In genomic region chr12:3289702-3290101, GRCh38 we compare ENCODE assay signal across 26 cellular contexts.
"Had no signal": no experiment of that assay in that cellular context is flagged by ENCODE, and none has a peak within 500 bp of the region (broad histone marks: within the 10 kb centered on the region; RNA-seq: fewer than 3 reads in every experiment).

No MANE protein-coding gene starts in this region.

- H3K27me3 Mint-ChIP-seq: activated naive CD8-positive, alpha-beta T cell treated with anti-CD3 and anti-CD28 coated beads, Interleukin-2, amount 10 ng/mL, durations not matched to agents 7 days and 5 days; activated T-cell treated with anti-CD3 and anti-CD28 coated beads, Interleukin-2, amount 50 U/mL, for 24 hours had no signal

- H3K36me3 ChIP-seq: breast epithelium, cardiac muscle cell, colonic mucosa had no signal

- H3K4me3 ChIP-seq: ascending aorta, breast epithelium, cardiac muscle cell, colonic mucosa had no signal

- H3K27ac Mint-ChIP-seq: activated CD4-positive, alpha-beta memory T cell treated with anti-CD3 and anti-CD28 coated beads, Interleukin-2, amount 10 ng/mL, durations not matched to agents 7 days and 5 days; activated CD4-positive, alpha-beta T cell treated with anti-CD3 and anti-CD28 coated beads, Interleukin-2, amount 10 ng/mL, durations not matched to agents 7 days and 5 days; activated naive CD4-positive, alpha-beta T cell treated with anti-CD3 and anti-CD28 coated beads, Interleukin-2, amount 10 ng/mL, durations not matched to agents 7 days and 5 days; activated naive CD4-positive, alpha-beta T cell treated with anti-CD3 and anti-CD28 coated beads, Interleukin-2, amount 50 U/mL, for 72 hours; activated naive CD8-positive, alpha-beta T cell treated with anti-CD3 and anti-CD28 coated beads, Interleukin-2, amount 10 ng/mL, durations not matched to agents 7 days and 5 days; activated T-cell treated with anti-CD3 and anti-CD28 coated beads, Interleukin-2, amount 50 U/mL, for 24 hours; activated T-cell treated with anti-CD3 and anti-CD28 coated beads, Interleukin-2, amount 50 U/mL, for 72 hours; WTC11 had no signal

- H3K4me3 Mint-ChIP-seq: activated CD4-positive, alpha-beta memory T cell treated with anti-CD3 and anti-CD28 coated beads, Interleukin-2, amount 10 ng/mL, durations not matched to agents 7 days and 5 days; activated CD4-positive, alpha-beta T cell treated with anti-CD3 and anti-CD28 coated beads, Interleukin-2, amount 10 ng/mL, durations not matched to agents 7 days and 5 days; activated naive CD4-positive, alpha-beta T cell treated with anti-CD3 and anti-CD28 coated beads, Interleukin-2, amount 10 ng/mL, durations not matched to agents 7 days and 5 days; activated naive CD8-positive, alpha-beta T cell treated with anti-CD3 and anti-CD28 coated beads, Interleukin-2, amount 10 ng/mL, durations not matched to agents 7 days and 5 days; activated T-cell treated with anti-CD3 and anti-CD28 coated beads, Interleukin-2, amount 50 U/mL, for 24 hours; activated T-cell treated with anti-CD3 and anti-CD28 coated beads, Interleukin-2, amount 50 U/mL, for 72 hours; brain; WTC11 had no signal

- H3K27ac ChIP-seq: ascending aorta, breast epithelium, cardiac muscle cell, colonic mucosa had no signal

- H3K4me1 ChIP-seq: breast epithelium, colonic mucosa had no signal

- H3K9me3 Mint-ChIP-seq: activated CD4-positive, alpha-beta memory T cell treated with anti-CD3 and anti-CD28 coated beads, Interleukin-2, amount 10 ng/mL, durations not matched to agents 7 days and 5 days; activated CD4-positive, alpha-beta T cell treated with anti-CD3 and anti-CD28 coated beads, Interleukin-2, amount 10 ng/mL, durations not matched to agents 7 days and 5 days; activated naive CD4-positive, alpha-beta T cell treated with anti-CD3 and anti-CD28 coated beads, Interleukin-2, amount 10 ng/mL, durations not matched to agents 7 days and 5 days; activated naive CD4-positive, alpha-beta T cell treated with anti-CD3 and anti-CD28 coated beads, Interleukin-2, amount 50 U/mL, for 72 hours; activated naive CD8-positive, alpha-beta T cell treated with anti-CD3 and anti-CD28 coated beads, Interleukin-2, amount 10 ng/mL, durations not matched to agents 7 days and 5 days; activated T-cell treated with anti-CD3 and anti-CD28 coated beads, Interleukin-2, amount 50 U/mL, for 24 hours; activated T-cell treated with anti-CD3 and anti-CD28 coated beads, Interleukin-2, amount 50 U/mL, for 72 hours; brain; WTC11 had no signal

- H3K27me3 ChIP-seq: ascending aorta, breast epithelium, cardiac muscle cell, colonic mucosa had no signal

- H3K36me3 Mint-ChIP-seq: activated naive CD4-positive, alpha-beta T cell treated with anti-CD3 and anti-CD28 coated beads, Interleukin-2, amount 10 ng/mL, durations not matched to agents 7 days and 5 days; activated naive CD4-positive, alpha-beta T cell treated with anti-CD3 and anti-CD28 coated beads, Interleukin-2, amount 50 U/mL, for 72 hours; activated naive CD8-positive, alpha-beta T cell treated with anti-CD3 and anti-CD28 coated beads, Interleukin-2, amount 10 ng/mL, durations not matched to agents 7 days and 5 days; brain; WTC11 had no signal

- H3K4me1 Mint-ChIP-seq: activated CD4-positive, alpha-beta memory T cell treated with anti-CD3 and anti-CD28 coated beads, Interleukin-2, amount 10 ng/mL, durations not matched to agents 7 days and 5 days; activated CD4-positive, alpha-beta T cell treated with anti-CD3 and anti-CD28 coated beads, Interleukin-2, amount 10 ng/mL, durations not matched to agents 7 days and 5 days; activated naive CD4-positive, alpha-beta T cell treated with anti-CD3 and anti-CD28 coated beads, Interleukin-2, amount 10 ng/mL, durations not matched to agents 7 days and 5 days; activated naive CD8-positive, alpha-beta T cell treated with anti-CD3 and anti-CD28 coated beads, Interleukin-2, amount 10 ng/mL, durations not matched to agents 7 days and 5 days had no signal

- DNase-seq: activated CD4-positive, alpha-beta memory T cell treated with anti-CD3 and anti-CD28 coated beads, Interleukin-2, amount 10 ng/mL, durations not matched to agents 7 days and 5 days; activated CD4-positive, alpha-beta T cell treated with anti-CD3 and anti-CD28 coated beads for 1 hour; activated CD4-positive, alpha-beta T cell treated with anti-CD3 and anti-CD28 coated beads for 4 hours; activated CD4-positive, alpha-beta T cell treated with anti-CD3 and anti-CD28 coated beads, Interleukin-2, amount 10 ng/mL, durations not matched to agents 7 days and 5 days; activated CD4-positive, alpha-beta T cell treated with anti-CD3 and anti-CD28 coated beads, Interleukin-2, amount 50 U/mL, for 4 hours; activated CD8-positive, alpha-beta memory T cell treated with anti-CD3 and anti-CD28 coated beads, Interleukin-2, amount 50 U/mL, for 48 hours; activated gamma-delta T cell; activated naive CD4-positive, alpha-beta T cell; activated naive CD4-positive, alpha-beta T cell treated with anti-CD3 and anti-CD28 coated beads, Interleukin-2, amount 10 ng/mL, durations not matched to agents 7 days and 5 days; activated naive CD8-positive, alpha-beta T cell treated with anti-CD3 and anti-CD28 coated beads, Interleukin-2, amount 10 ng/mL, durations not matched to agents 7 days and 5 days; activated T-cell treated with anti-CD3 and anti-CD28 coated beads for 4 hours; activated T-cell treated with anti-CD3 and anti-CD28 coated beads, Interleukin-2, amount 50 U/mL, for 24 hours; activated T-cell treated with anti-CD3 and anti-CD28 coated beads, Interleukin-2, amount 50 U/mL, for 72 hours; central memory CD4-positive, alpha-beta T cell; cerebellar nuclear complex; colonic mucosa; effector CD8-positive, alpha-beta T cell; foreskin fibroblast; head of caudate nucleus; T-helper 2 cell had no signal

- H3K9me3 ChIP-seq: ascending aorta, breast epithelium, colonic mucosa had no signal
